Comparison of ENCODE assay signal across 1 cellular context in the genomic region with DNA sequence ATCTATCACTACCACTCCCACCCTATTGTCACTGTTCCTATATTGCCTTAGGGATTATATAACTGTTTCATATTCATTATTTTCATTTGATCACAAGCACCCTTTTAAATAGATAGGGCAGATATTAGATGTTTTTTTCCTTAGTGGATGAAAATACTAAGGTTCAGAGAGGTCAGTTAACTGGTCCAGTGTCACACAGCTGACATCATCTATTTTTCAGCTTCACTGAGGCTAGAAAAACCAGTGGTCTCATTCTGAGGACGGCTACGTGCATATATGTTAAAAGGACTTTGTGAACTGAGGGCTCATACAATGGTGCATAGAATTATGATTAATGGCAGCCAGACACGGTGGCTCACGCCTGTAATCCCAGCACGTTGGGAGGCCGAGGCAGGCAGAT.
A peak's percentile ranks its signal among the peaks of the same experiment; 100 is the strongest.
TF ChIP-seq lines count a peak whose summit lies in the region.

No MANE protein-coding gene starts in this region.

TF ChIP-seq in A549, 52 proteins besides CTCF, POLR2A, EP300 and RAD21:
- TF ChIP-seq TFCP2L1 (CRISPR knock-in tag; IDR thresholded peaks at IDR 0.05): no peak
- TF ChIP-seq ZFP36 (IDR thresholded peaks at IDR 0.05; ENCODE audit: borderline replicate concordance, partially characterized antibody): peak; percentile 28
